1 cellular context compared by ENCODE assay signal in genomic region chr17:2237521-2237921, GRCh38.
TF ChIP-seq lines count a peak whose summit lies in the region.

No MANE protein-coding gene starts in this region.

TF ChIP-seq in SK-N-SH treated with all-trans-retinoic acid at 6 μM for 48 hours, 23 proteins besides CTCF, POLR2A, EP300 and RAD21 (continued from another document):
- no peak for TF ChIP-seq POU6F1 (CRISPR knock-in tag; IDR thresholded peaks at IDR 0.05; ENCODE audit: borderline replicate concordance, low read depth)
- TF ChIP-seq TOX (CRISPR knock-in tag; IDR thresholded peaks at IDR 0.05; ENCODE audit: borderline replicate concordance): no peak
- TF ChIP-seq OSR1 (CRISPR knock-in tag; IDR thresholded peaks at IDR 0.05): no peak
- TF ChIP-seq PATZ1 (CRISPR knock-in tag; IDR thresholded peaks at IDR 0.05; ENCODE audit: borderline replicate concordance): no peak
- TF ChIP-seq PPARA (CRISPR knock-in tag; IDR thresholded peaks at IDR 0.05; ENCODE audit: borderline replicate concordance): no peak
- TF ChIP-seq TSHZ2 (CRISPR knock-in tag; IDR thresholded peaks at IDR 0.05): no peak
- TF ChIP-seq ESRRG (CRISPR knock-in tag; IDR thresholded peaks at IDR 0.05): no peak
- no peak for TF ChIP-seq SNAI2 (CRISPR knock-in tag; IDR thresholded peaks at IDR 0.05)
